In genomic region chr12:111686574-111687105, GRCh38 we compare ENCODE assay signal across 1 cellular context.
TF ChIP-seq lines count a peak whose summit lies in the region.

No MANE protein-coding gene starts in this region.

TF ChIP-seq in HepG2, 621 proteins besides CTCF, POLR2A, EP300 and RAD21 (continued from another document):
- TF ChIP-seq ARID5B (CRISPR knock-in tag; IDR thresholded peaks at IDR 0.05): no peak
TF ChIP-seq in HepG2: peak in this region for 7.
